Comparison of ENCODE assay signal across 8 cellular contexts in genomic region chr1:247407180-247407616, GRCh38. TPM values are rescaled to one million over a fixed set of nuclear protein-coding genes. Genes with fewer than 3 reads are reported as not detected.
DNase-seq lines count a peak whose midpoint lies in the region; ATAC-seq and TF ChIP-seq lines count a peak whose summit lies in the region.

No MANE protein-coding gene starts in this region.

- H3K27me3 Mint-ChIP-seq in activated naive CD4-positive, alpha-beta T cell treated with anti-CD3 and anti-CD28 coated beads for 36 hours (ENCODE audit: low read depth), result peaks cover 3% of the 10 kb centered on the region

- peak; percentile 40 for DNase-seq in RPMI8226
- DNase-seq in activated naive CD4-positive, alpha-beta T cell treated with anti-CD3 and anti-CD28 coated beads for 36 hours, result peak; percentile 73
- DNase-seq in spleen, result peak; percentile 86
- no peak for DNase-seq in DMS 273 (lab: John Stamatoyannopoulos, UW; ENCODE audit: unreplicated experiment)
- DNase-seq in NCI-H2081 (lab: John Stamatoyannopoulos, UW), result no peak
- no peak for DNase-seq in DMS53 treated with DMSO at 0.1 percent for 48 hours (lab: John Stamatoyannopoulos, UW; ENCODE audit: unreplicated experiment)

- H3K9me3 Mint-ChIP-seq in activated naive CD4-positive, alpha-beta T cell treated with anti-CD3 and anti-CD28 coated beads for 36 hours, result no peaks in the 10 kb centered on the region

- H3K4me1 Mint-ChIP-seq in activated naive CD4-positive, alpha-beta T cell treated with anti-CD3 and anti-CD28 coated beads for 36 hours (ENCODE audit: low read depth), result peaks cover 42% of the 10 kb centered on the region

- peak overlapping the region in 1 of 8 donors; percentile 27 for H3K4me3 ChIP-seq in spleen

- CTCF ChIA-PET in activated naive CD4-positive, alpha-beta T cell treated with anti-CD3 and anti-CD28 coated beads for 36 hours (lab: Charles Lee), result interaction anchor here (0.9 kb wide), 1 partner anchor 34 kb away, joined by 3 read pairs; no protein-coding TSS in a partner anchor

- WGBS in spleen, 5 donors, result 18 to 29% (median 21%) methylated on average over 10 of the region's 10 CpGs

- no peak overlapping the region for H3K4me3 Mint-ChIP-seq in activated naive CD4-positive, alpha-beta T cell treated with anti-CD3 and anti-CD28 coated beads for 36 hours

- no peaks in the 10 kb centered on the region for H3K9me3 ChIP-seq in spleen

- TF ChIP-seq CTCF in spleen (IDR thresholded peaks at IDR 0.05 in 8 of 11, conservative IDR thresholded peaks at IDR 0.05 in 3 of 11), result no peak

- no peaks in the 10 kb centered on the region for H3K36me3 ChIP-seq in spleen

- peaks cover 0 to 55% (median 26%) of the 10 kb centered on the region in 6 donors for H3K4me1 ChIP-seq in spleen

- no peak overlapping the region for H3K27ac Mint-ChIP-seq in activated naive CD4-positive, alpha-beta T cell treated with anti-CD3 and anti-CD28 coated beads for 36 hours

- ATAC-seq in GM18511 (IDR thresholded peaks at IDR 0.05; ENCODE audit: unreplicated experiment), result peak; percentile 82
- peak; percentile 69 for ATAC-seq in HG02840 (IDR thresholded peaks at IDR 0.05; ENCODE audit: low FRiP score, unreplicated experiment)

- no peak for TF ChIP-seq POLR2A in spleen (IDR thresholded peaks at IDR 0.05)

- H3K27ac ChIP-seq in spleen, result peak overlapping the region in 7 of 8 donors; percentile 29 to 87 (median 65)

- H3K27me3 ChIP-seq in spleen (replicated peaks in 1 of 7), result no peaks in the 10 kb centered on the region

- H3K36me3 Mint-ChIP-seq in activated naive CD4-positive, alpha-beta T cell treated with anti-CD3 and anti-CD28 coated beads for 36 hours (ENCODE audit: low read depth), result no peaks in the 10 kb centered on the region

- intact Hi-C loops in activated naive CD4-positive, alpha-beta T cell treated with anti-CD3 and anti-CD28 coated beads for 36 hours (cut with micrococcal nuclease), result loop anchor here (1.0 to 5.0 kb wide), 2 partner anchors 9 to 840 kb away; partner anchors contain the start of genes CNST, NLRP3 and TFB2M
- intact Hi-C loops in spleen (cut with DNase I; ENCODE audit: low total_unique reads), result no loop called here

RNA-seq across cellular contexts. Expression of gene NLRP3, which starts 8.8 kb away (rescaled TPM):
- total RNA-seq in activated naive CD4-positive, alpha-beta T cell treated with anti-CD3 and anti-CD28 coated beads for 36 hours, result under 1 TPM in 1 of 2 experiments, not detected in 1; 0.20 TPM
- total RNA-seq in spleen, result 10 to 100 TPM in 3 of 7 donors, 1 to 10 TPM in 4; 8.1 to 17.0 (median 9.3) TPM
- polyA plus RNA-seq in spleen, result 1 to 10 TPM; 1.2 to 3.4 (median 1.7) TPM

RNA-seq across cellular contexts. Expression of gene OR2B11, which starts 50.7 kb away (rescaled TPM):
- not detected for total RNA-seq in activated naive CD4-positive, alpha-beta T cell treated with anti-CD3 and anti-CD28 coated beads for 36 hours
- not detected for total RNA-seq in spleen
- not detected for polyA plus RNA-seq in spleen

Comparison
In these comparisons a context has a peak if more than half of its experiments do, and no peak if none do; other contexts are left out.
1. DNase-seq: peak in RPMI8226 (single experiment), activated naive CD4-positive, alpha-beta T cell treated with anti-CD3 and anti-CD28 coated beads for 36 hours (single experiment) and spleen (single experiment); none in DMS 273 (single experiment), NCI-H2081 (0 of 2) and DMS53 treated with DMSO at 0.1 percent for 48 hours (single experiment).
2. RNA of gene NLRP3, which starts 8.8 kb away (total RNA-seq): 8.1 to 17.0 TPM in spleen; 0.20 TPM in activated naive CD4-positive, alpha-beta T cell treated with anti-CD3 and anti-CD28 coated beads for 36 hours; every median in the first group is over 4 times any median in the second.